In the genomic region with DNA sequence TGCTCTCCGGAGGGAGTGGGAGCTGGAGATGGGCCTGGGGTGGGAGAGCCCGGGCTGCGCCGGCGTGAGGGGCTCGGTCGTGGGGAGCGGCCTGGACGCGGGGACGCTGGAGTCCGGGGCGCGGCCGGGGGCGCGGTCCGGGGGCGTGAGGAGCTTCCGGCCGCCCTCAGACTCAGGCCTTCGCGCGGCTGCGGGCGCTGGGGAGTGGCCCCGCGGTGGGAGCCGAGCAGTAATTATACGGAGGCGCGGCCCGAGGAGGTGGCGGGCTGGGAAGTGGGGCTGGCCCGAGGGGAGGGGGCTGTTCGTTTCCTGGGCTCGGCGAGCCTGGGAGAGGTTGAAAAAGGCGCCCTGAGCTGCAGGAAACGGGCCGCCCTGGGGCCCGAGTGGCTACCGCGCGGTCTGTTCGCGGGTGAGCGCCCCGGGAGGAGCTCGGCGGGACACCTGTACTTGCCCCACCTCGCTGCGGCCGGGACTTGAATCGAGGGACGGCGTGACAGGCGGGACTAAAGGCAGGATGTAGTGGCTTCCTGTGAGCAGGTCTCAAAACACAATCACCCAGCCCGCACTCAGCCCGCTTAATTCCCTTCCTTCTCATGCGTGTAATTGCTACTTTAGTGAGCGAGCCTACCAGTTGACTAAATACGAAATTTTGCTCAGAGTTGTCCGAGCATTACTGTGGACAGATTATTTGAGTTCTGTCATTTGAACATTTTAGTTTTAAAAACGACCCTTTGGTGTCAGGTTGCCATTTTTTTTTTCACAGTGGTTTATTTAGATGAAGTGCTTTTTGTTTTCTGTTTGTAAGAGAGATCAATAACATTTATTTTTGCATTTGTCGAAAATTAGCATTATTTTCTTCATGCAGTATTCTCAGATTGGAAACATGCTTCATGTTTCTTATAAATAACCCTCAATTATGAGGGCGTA, we compare ENCODE assay signal across 1 cellular context.
A peak's percentile ranks its signal among the peaks of the same experiment; 100 is the strongest.
TF ChIP-seq lines count a peak whose summit lies in the region.

No MANE protein-coding gene starts in this region.

TF ChIP-seq in HepG2, 621 proteins besides CTCF, POLR2A, EP300 and RAD21 (continued from another document and continues in another):
- TF ChIP-seq, protein P1, sequence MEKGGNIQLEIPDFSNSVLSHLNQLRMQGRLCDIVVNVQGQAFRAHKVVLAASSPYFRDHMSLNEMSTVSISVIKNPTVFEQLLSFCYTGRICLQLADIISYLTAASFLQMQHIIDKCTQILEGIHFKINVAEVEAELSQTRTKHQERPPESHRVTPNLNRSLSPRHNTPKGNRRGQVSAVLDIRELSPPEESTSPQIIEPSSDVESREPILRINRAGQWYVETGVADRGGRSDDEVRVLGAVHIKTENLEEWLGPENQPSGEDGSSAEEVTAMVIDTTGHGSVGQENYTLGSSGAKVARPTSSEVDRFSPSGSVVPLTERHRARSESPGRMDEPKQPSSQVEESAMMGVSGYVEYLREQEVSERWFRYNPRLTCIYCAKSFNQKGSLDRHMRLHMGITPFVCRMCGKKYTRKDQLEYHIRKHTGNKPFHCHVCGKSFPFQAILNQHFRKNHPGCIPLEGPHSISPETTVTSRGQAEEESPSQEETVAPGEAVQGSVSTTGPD (CRISPR knock-in tag; IDR thresholded peaks at IDR 0.05): no peak
- TF ChIP-seq TERF1 (CRISPR knock-in tag; IDR thresholded peaks at IDR 0.05) (no peak), PAXIP1 (CRISPR knock-in tag; conservative IDR thresholded peaks at IDR 0.05) (0 out of 2 replicates have a peak, but pooled peaks have one; percentile 11), ZFP41 (CRISPR knock-in tag; IDR thresholded peaks at IDR 0.05; ENCODE audit: borderline replicate concordance) (no peak), CCAR2 (optimal IDR thresholded peaks at IDR 0.05; ENCODE audit: low read depth, low read length) (no peak), ZNF180 (CRISPR knock-in tag; IDR thresholded peaks at IDR 0.05; ENCODE audit: borderline replicate concordance, low read depth) (no peak), SMAD1 (CRISPR knock-in tag; IDR thresholded peaks at IDR 0.05; ENCODE audit: borderline replicate concordance, low read depth) (no peak), IKZF1 (IDR thresholded peaks at IDR 0.05) (no peak), KDM1A (CRISPR knock-in tag; IDR thresholded peaks at IDR 0.05) (no peak), GABPB1 (CRISPR knock-in tag; IDR thresholded peaks at IDR 0.05) (peak; percentile 84; the same call in 1 of the 2 replicates), ZNF607 (CRISPR knock-in tag; IDR thresholded peaks at IDR 0.05; ENCODE audit: borderline replicate concordance) (no peak), ATF7 (IDR thresholded peaks at IDR 0.05) (no peak), ATF7 (CRISPR knock-in tag; IDR thresholded peaks at IDR 0.05) (no peak), SOX5 (CRISPR knock-in tag; IDR thresholded peaks at IDR 0.05; ENCODE audit: borderline replicate concordance) (no peak), MBNL3 (CRISPR knock-in tag; conservative IDR thresholded peaks at IDR 0.05) (no peak), MAZ (IDR thresholded peaks at IDR 0.05; ENCODE audit: borderline replicate concordance, low read depth, low read length) (no peak), MAZ (CRISPR knock-in tag; IDR thresholded peaks at IDR 0.05; ENCODE audit: low read depth) (peak; percentile 85), ZNF138 (CRISPR knock-in tag; IDR thresholded peaks at IDR 0.05; ENCODE audit: low read depth) (0 out of 2 replicates have a peak, but pooled peaks have one; percentile 32), ZNF510 (CRISPR knock-in tag; IDR thresholded peaks at IDR 0.05; ENCODE audit: low read depth) (no peak), HNF4G (IDR thresholded peaks at IDR 0.05; ENCODE audit: borderline replicate concordance, low read depth, low read length) (no peak), HNF4G (CRISPR knock-in tag; IDR thresholded peaks at IDR 0.05; ENCODE audit: borderline replicate concordance, low read depth) (no peak), ZNF530 (CRISPR knock-in tag; IDR thresholded peaks at IDR 0.05; ENCODE audit: low read depth) (no peak), FOXK2 (IDR thresholded peaks at IDR 0.05) (no peak), ZBTB7A (CRISPR knock-in tag; IDR thresholded peaks at IDR 0.05) (no peak), MYNN (CRISPR knock-in tag; IDR thresholded peaks at IDR 0.05; ENCODE audit: low read depth) (no peak), NFYC (CRISPR knock-in tag; IDR thresholded peaks at IDR 0.05) (no peak), ZNF883 (CRISPR knock-in tag; IDR thresholded peaks at IDR 0.05; ENCODE audit: not compliant biosample characterization) (no peak), MED8 (CRISPR knock-in tag; IDR thresholded peaks at IDR 0.05; ENCODE audit: insufficient replicate concordance) (no peak)
- TF ChIP-seq, protein P2, sequence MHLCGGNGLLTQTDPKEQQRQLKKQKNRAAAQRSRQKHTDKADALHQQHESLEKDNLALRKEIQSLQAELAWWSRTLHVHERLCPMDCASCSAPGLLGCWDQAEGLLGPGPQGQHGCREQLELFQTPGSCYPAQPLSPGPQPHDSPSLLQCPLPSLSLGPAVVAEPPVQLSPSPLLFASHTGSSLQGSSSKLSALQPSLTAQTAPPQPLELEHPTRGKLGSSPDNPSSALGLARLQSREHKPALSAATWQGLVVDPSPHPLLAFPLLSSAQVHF (CRISPR knock-in tag; IDR thresholded peaks at IDR 0.05): 0 out of 2 replicates have a peak, but pooled peaks have one; percentile 26
- TF ChIP-seq, protein P3, sequence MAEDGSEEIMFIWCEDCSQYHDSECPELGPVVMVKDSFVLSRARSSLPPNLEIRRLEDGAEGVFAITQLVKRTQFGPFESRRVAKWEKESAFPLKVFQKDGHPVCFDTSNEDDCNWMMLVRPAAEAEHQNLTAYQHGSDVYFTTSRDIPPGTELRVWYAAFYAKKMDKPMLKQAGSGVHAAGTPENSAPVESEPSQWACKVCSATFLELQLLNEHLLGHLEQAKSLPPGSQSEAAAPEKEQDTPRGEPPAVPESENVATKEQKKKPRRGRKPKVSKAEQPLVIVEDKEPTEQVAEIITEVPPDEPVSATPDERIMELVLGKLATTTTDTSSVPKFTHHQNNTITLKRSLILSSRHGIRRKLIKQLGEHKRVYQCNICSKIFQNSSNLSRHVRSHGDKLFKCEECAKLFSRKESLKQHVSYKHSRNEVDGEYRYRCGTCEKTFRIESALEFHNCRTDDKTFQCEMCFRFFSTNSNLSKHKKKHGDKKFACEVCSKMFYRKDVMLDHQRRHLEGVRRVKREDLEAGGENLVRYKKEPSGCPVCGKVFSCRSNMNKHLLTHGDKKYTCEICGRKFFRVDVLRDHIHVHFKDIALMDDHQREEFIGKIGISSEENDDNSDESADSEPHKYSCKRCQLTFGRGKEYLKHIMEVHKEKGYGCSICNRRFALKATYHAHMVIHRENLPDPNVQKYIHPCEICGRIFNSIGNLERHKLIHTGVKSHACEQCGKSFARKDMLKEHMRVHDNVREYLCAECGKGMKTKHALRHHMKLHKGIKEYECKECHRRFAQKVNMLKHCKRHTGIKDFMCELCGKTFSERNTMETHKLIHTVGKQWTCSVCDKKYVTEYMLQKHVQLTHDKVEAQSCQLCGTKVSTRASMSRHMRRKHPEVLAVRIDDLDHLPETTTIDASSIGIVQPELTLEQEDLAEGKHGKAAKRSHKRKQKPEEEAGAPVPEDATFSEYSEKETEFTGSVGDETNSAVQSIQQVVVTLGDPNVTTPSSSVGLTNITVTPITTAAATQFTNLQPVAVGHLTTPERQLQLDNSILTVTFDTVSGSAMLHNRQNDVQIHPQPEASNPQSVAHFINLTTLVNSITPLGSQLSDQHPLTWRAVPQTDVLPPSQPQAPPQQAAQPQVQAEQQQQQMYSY (CRISPR knock-in tag; IDR thresholded peaks at IDR 0.05): no peak; the same call in 1 of the 2 replicates
- TF ChIP-seq, protein P4, sequence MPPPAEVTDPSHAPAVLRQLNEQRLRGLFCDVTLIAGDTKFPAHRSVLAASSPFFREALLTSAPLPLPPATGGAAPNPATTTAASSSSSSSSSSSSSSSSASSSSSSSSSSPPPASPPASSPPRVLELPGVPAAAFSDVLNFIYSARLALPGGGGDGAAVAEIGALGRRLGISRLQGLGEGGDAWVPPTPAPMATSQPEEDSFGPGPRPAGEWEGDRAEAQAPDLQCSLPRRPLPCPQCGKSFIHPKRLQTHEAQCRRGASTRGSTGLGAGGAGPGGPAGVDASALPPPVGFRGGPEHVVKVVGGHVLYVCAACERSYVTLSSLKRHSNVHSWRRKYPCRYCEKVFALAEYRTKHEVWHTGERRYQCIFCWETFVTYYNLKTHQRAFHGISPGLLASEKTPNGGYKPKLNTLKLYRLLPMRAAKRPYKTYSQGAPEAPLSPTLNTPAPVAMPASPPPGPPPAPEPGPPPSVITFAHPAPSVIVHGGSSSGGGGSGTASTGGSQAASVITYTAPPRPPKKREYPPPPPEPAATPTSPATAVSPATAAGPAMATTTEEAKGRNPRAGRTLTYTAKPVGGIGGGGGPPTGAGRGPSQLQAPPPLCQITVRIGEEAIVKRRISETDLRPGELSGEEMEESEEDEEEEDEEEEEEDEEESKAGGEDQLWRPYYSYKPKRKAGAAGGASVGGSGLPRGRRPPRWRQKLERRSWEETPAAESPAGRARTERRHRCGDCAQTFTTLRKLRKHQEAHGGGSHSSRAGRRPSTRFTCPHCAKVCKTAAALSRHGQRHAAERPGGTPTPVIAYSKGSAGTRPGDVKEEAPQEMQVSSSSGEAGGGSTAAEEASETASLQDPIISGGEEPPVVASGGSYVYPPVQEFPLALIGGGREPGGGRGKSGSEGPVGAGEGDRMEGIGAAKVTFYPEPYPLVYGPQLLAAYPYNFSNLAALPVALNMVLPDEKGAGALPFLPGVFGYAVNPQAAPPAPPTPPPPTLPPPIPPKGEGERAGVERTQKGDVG (CRISPR knock-in tag; IDR thresholded peaks at IDR 0.05; ENCODE audit: borderline replicate concordance): no peak
- TF ChIP-seq, protein P5, sequence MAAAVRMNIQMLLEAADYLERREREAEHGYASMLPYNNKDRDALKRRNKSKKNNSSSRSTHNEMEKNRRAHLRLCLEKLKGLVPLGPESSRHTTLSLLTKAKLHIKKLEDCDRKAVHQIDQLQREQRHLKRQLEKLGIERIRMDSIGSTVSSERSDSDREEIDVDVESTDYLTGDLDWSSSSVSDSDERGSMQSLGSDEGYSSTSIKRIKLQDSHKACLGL (CRISPR knock-in tag; IDR thresholded peaks at IDR 0.05): peak; percentile 38; the same call in 1 of the 2 replicates
- TF ChIP-seq, protein P6, sequence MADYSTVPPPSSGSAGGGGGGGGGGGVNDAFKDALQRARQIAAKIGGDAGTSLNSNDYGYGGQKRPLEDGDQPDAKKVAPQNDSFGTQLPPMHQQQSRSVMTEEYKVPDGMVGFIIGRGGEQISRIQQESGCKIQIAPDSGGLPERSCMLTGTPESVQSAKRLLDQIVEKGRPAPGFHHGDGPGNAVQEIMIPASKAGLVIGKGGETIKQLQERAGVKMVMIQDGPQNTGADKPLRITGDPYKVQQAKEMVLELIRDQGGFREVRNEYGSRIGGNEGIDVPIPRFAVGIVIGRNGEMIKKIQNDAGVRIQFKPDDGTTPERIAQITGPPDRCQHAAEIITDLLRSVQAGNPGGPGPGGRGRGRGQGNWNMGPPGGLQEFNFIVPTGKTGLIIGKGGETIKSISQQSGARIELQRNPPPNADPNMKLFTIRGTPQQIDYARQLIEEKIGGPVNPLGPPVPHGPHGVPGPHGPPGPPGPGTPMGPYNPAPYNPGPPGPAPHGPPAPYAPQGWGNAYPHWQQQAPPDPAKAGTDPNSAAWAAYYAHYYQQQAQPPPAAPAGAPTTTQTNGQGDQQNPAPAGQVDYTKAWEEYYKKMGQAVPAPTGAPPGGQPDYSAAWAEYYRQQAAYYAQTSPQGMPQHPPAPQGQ (CRISPR knock-in tag; IDR thresholded peaks at IDR 0.05; ENCODE audit: borderline replicate concordance): no peak
- TF ChIP-seq, protein P7, sequence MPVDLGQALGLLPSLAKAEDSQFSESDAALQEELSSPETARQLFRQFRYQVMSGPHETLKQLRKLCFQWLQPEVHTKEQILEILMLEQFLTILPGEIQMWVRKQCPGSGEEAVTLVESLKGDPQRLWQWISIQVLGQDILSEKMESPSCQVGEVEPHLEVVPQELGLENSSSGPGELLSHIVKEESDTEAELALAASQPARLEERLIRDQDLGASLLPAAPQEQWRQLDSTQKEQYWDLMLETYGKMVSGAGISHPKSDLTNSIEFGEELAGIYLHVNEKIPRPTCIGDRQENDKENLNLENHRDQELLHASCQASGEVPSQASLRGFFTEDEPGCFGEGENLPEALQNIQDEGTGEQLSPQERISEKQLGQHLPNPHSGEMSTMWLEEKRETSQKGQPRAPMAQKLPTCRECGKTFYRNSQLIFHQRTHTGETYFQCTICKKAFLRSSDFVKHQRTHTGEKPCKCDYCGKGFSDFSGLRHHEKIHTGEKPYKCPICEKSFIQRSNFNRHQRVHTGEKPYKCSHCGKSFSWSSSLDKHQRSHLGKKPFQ (CRISPR knock-in tag; IDR thresholded peaks at IDR 0.05; ENCODE audit: insufficient replicate concordance): no peak
